In the genomic region with DNA sequence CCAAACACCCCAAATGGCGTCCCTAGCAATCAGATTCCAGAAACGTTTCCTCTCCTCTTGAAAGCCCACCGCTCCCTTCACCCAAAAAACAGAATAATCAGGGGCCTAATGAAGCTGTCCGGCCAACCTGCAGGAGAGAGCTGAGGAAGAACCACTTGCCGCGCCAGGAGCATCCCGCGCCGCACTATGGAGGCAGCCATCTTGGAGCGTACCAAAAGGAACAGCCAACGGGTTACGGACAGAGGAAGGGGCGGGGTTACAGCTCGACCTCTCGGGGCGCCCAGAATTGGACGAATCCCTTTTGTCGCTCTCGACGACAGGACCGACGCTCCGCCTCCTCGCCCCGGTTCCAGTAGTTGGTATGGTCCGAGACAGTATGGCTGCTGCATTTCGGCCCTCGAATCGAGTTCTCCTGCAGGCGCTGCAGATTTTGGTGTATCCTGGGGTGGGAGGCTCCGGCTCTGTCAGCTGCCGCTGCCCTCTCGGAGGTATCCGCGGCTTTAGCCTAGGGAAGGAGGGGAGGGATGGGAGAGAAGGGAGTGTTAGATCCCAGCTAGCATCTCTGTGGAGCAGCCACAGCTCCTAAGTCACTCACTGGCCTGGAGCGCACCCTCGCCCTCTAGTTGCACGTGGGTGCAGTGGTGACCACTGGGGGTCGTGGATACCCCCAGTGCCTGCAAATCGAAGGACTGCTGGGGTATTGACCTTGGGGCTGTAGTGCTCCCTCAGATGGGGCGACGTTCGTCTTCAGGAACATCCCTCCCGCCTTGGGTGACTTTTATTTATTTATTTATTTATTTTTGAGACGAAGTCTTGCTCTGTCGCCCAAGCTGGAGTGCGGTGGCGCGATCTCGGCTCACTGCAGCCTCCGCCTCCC, we compare ENCODE assay signal across 1 cellular context.
TF ChIP-seq lines count a peak whose summit lies in the region.

A gene (minus strand): TSS at position 219 of the 877 bp plus-strand sequence. CDS start 19 bp downstream, at position 200.
A gene with protein sequence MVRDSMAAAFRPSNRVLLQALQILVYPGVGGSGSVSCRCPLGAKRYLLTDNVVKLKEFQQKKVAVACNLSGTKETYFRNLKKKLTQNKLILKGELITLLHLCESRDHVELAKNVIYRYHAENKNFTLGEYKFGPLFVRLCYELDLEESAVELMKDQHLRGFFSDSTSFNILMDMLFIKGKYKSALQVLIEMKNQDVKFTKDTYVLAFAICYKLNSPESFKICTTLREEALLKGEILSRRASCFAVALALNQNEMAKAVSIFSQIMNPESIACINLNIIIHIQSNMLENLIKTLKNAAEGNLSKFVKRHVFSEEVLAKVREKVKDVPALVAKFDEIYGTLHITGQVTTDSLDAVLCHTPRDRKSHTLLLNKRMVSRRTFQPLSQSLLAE (plus strand): TSS at position 352 of the 877 bp plus-strand sequence. CDS start 10 bp downstream, at position 362.

TF ChIP-seq in H1, 55 proteins besides CTCF, POLR2A, EP300 and RAD21 (continues in another document):
- TF ChIP-seq CTBP2 (IDR thresholded peaks at IDR 0.05; ENCODE audit: borderline replicate concordance, insufficient read depth, insufficient read length, low read length) = no peak
- TF ChIP-seq CBX5 (IDR thresholded peaks at IDR 0.05; ENCODE audit: low read depth, low read length) = no peak
- TF ChIP-seq HDAC6 (IDR thresholded peaks at IDR 0.05; ENCODE audit: low read depth, low read length) = no peak
- TF ChIP-seq GTF2F1 (IDR thresholded peaks at IDR 0.05; ENCODE audit: borderline replicate concordance, low read depth, low read length) = no peak
- TF ChIP-seq CREB1 (IDR thresholded peaks at IDR 0.05) = peak; percentile 98
- TF ChIP-seq SRF (IDR thresholded peaks at IDR 0.05; ENCODE audit: low read depth, low read length) = peak; percentile 58; the same call in 1 of the 2 replicates
- no peak for TF ChIP-seq BRCA1 (IDR thresholded peaks at IDR 0.05; ENCODE audit: low read depth, low read length)
- TF ChIP-seq, protein P1, sequence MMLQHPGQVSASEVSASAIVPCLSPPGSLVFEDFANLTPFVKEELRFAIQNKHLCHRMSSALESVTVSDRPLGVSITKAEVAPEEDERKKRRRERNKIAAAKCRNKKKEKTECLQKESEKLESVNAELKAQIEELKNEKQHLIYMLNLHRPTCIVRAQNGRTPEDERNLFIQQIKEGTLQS (IDR thresholded peaks at IDR 0.05; ENCODE audit: insufficient read depth, low read depth, low read length) = 0 out of 2 replicates have a peak, but pooled peaks have one; percentile 48
- peak; percentile 99 for TF ChIP-seq YY1 (IDR thresholded peaks at IDR 0.05; ENCODE audit: low read depth, low read length)
- peak; percentile 92 for TF ChIP-seq TAF7 (optimal IDR thresholded peaks at IDR 0.05; ENCODE audit: borderline replicate concordance, low read depth, low read length)
- TF ChIP-seq ZNF274 (IDR thresholded peaks at IDR 0.05; ENCODE audit: borderline replicate concordance, extremely low read depth, low read length) = no peak
- TF ChIP-seq HDAC2 (IDR thresholded peaks at IDR 0.05; ENCODE audit: borderline replicate concordance in 1 of 2, low read depth in 2 of 2, low read length in 2 of 2) = peak in 1 of 2 experiments; percentile 34; a peak in 1 of 4 replicates
- peak; percentile 96 for TF ChIP-seq SP1 (IDR thresholded peaks at IDR 0.05; ENCODE audit: low read depth, low read length)
- TF ChIP-seq BACH1 (IDR thresholded peaks at IDR 0.05; ENCODE audit: low read length) = no peak
- TF ChIP-seq RBBP5 (IDR thresholded peaks at IDR 0.05; ENCODE audit: borderline replicate concordance, low read depth, low read length) = no peak; the same call in 1 of the 2 replicates
- TF ChIP-seq, protein P2, sequence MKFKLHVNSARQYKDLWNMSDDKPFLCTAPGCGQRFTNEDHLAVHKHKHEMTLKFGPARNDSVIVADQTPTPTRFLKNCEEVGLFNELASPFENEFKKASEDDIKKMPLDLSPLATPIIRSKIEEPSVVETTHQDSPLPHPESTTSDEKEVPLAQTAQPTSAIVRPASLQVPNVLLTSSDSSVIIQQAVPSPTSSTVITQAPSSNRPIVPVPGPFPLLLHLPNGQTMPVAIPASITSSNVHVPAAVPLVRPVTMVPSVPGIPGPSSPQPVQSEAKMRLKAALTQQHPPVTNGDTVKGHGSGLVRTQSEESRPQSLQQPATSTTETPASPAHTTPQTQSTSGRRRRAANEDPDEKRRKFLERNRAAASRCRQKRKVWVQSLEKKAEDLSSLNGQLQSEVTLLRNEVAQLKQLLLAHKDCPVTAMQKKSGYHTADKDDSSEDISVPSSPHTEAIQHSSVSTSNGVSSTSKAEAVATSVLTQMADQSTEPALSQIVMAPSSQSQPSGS (IDR thresholded peaks at IDR 0.05; ENCODE audit: low read length) = 0 out of 2 replicates have a peak, but pooled peaks have one; percentile 64
- no peak for TF ChIP-seq RFX5 (IDR thresholded peaks at IDR 0.05; ENCODE audit: borderline replicate concordance, low read depth, low read length)
- TF ChIP-seq CBX8 (IDR thresholded peaks at IDR 0.05; ENCODE audit: borderline replicate concordance, low read depth, low read length) = no peak
- TF ChIP-seq JUN (IDR thresholded peaks at IDR 0.05; ENCODE audit: low read depth, low read length) = no peak
- TF ChIP-seq, protein P3, sequence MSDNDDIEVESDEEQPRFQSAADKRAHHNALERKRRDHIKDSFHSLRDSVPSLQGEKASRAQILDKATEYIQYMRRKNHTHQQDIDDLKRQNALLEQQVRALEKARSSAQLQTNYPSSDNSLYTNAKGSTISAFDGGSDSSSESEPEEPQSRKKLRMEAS (IDR thresholded peaks at IDR 0.05) = peak; percentile 94
- no peak for TF ChIP-seq MAFK (IDR thresholded peaks at IDR 0.05; ENCODE audit: low read depth, low read length)
- TF ChIP-seq POU5F1 (IDR thresholded peaks at IDR 0.05; ENCODE audit: low read depth, low read length) = no peak
- no peak for TF ChIP-seq CEBPB (IDR thresholded peaks at IDR 0.05; ENCODE audit: low read depth, low read length)
- TF ChIP-seq TAF1 (IDR thresholded peaks at IDR 0.05; ENCODE audit: low read depth, low read length) = peak; percentile 98
- no peak for TF ChIP-seq SIRT6 (IDR thresholded peaks at IDR 0.05; ENCODE audit: low read length)
- peak; percentile 92 for TF ChIP-seq ASH2L (IDR thresholded peaks at IDR 0.05; ENCODE audit: low read length)
- peak; percentile 90 for TF ChIP-seq CHD1 (IDR thresholded peaks at IDR 0.05; ENCODE audit: low read depth, low read length)
- TF ChIP-seq EGR1 (IDR thresholded peaks at IDR 0.05; ENCODE audit: borderline replicate concordance, low read depth, low read length) = peak; percentile 61
- TF ChIP-seq KDM4A (IDR thresholded peaks at IDR 0.05; ENCODE audit: low read depth, low read length, severe bottlenecking) = peak; percentile 73
- TF ChIP-seq, protein P4, sequence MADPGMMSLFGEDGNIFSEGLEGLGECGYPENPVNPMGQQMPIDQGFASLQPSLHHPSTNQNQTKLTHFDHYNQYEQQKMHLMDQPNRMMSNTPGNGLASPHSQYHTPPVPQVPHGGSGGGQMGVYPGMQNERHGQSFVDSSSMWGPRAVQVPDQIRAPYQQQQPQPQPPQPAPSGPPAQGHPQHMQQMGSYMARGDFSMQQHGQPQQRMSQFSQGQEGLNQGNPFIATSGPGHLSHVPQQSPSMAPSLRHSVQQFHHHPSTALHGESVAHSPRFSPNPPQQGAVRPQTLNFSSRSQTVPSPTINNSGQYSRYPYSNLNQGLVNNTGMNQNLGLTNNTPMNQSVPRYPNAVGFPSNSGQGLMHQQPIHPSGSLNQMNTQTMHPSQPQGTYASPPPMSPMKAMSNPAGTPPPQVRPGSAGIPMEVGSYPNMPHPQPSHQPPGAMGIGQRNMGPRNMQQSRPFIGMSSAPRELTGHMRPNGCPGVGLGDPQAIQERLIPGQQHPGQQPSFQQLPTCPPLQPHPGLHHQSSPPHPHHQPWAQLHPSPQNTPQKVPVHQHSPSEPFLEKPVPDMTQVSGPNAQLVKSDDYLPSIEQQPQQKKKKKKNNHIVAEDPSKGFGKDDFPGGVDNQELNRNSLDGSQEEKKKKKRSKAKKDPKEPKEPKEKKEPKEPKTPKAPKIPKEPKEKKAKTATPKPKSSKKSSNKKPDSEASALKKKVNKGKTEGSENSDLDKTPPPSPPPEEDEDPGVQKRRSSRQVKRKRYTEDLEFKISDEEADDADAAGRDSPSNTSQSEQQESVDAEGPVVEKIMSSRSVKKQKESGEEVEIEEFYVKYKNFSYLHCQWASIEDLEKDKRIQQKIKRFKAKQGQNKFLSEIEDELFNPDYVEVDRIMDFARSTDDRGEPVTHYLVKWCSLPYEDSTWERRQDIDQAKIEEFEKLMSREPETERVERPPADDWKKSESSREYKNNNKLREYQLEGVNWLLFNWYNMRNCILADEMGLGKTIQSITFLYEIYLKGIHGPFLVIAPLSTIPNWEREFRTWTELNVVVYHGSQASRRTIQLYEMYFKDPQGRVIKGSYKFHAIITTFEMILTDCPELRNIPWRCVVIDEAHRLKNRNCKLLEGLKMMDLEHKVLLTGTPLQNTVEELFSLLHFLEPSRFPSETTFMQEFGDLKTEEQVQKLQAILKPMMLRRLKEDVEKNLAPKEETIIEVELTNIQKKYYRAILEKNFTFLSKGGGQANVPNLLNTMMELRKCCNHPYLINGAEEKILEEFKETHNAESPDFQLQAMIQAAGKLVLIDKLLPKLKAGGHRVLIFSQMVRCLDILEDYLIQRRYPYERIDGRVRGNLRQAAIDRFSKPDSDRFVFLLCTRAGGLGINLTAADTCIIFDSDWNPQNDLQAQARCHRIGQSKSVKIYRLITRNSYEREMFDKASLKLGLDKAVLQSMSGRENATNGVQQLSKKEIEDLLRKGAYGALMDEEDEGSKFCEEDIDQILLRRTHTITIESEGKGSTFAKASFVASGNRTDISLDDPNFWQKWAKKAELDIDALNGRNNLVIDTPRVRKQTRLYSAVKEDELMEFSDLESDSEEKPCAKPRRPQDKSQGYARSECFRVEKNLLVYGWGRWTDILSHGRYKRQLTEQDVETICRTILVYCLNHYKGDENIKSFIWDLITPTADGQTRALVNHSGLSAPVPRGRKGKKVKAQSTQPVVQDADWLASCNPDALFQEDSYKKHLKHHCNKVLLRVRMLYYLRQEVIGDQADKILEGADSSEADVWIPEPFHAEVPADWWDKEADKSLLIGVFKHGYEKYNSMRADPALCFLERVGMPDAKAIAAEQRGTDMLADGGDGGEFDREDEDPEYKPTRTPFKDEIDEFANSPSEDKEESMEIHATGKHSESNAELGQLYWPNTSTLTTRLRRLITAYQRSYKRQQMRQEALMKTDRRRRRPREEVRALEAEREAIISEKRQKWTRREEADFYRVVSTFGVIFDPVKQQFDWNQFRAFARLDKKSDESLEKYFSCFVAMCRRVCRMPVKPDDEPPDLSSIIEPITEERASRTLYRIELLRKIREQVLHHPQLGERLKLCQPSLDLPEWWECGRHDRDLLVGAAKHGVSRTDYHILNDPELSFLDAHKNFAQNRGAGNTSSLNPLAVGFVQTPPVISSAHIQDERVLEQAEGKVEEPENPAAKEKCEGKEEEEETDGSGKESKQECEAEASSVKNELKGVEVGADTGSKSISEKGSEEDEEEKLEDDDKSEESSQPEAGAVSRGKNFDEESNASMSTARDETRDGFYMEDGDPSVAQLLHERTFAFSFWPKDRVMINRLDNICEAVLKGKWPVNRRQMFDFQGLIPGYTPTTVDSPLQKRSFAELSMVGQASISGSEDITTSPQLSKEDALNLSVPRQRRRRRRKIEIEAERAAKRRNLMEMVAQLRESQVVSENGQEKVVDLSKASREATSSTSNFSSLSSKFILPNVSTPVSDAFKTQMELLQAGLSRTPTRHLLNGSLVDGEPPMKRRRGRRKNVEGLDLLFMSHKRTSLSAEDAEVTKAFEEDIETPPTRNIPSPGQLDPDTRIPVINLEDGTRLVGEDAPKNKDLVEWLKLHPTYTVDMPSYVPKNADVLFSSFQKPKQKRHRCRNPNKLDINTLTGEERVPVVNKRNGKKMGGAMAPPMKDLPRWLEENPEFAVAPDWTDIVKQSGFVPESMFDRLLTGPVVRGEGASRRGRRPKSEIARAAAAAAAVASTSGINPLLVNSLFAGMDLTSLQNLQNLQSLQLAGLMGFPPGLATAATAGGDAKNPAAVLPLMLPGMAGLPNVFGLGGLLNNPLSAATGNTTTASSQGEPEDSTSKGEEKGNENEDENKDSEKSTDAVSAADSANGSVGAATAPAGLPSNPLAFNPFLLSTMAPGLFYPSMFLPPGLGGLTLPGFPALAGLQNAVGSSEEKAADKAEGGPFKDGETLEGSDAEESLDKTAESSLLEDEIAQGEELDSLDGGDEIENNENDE (IDR thresholded peaks at IDR 0.05; ENCODE audit: insufficient replicate concordance, low read length) = no peak
- TF ChIP-seq, protein P5, sequence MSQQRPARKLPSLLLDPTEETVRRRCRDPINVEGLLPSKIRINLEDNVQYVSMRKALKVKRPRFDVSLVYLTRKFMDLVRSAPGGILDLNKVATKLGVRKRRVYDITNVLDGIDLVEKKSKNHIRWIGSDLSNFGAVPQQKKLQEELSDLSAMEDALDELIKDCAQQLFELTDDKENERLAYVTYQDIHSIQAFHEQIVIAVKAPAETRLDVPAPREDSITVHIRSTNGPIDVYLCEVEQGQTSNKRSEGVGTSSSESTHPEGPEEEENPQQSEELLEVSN (IDR thresholded peaks at IDR 0.05) = peak; percentile 76
- TF ChIP-seq, protein P6, sequence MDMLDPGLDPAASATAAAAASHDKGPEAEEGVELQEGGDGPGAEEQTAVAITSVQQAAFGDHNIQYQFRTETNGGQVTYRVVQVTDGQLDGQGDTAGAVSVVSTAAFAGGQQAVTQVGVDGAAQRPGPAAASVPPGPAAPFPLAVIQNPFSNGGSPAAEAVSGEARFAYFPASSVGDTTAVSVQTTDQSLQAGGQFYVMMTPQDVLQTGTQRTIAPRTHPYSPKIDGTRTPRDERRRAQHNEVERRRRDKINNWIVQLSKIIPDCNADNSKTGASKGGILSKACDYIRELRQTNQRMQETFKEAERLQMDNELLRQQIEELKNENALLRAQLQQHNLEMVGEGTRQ (IDR thresholded peaks at IDR 0.05; ENCODE audit: low read length) = no peak
- TF ChIP-seq POLR2AphosphoS5 (IDR thresholded peaks at IDR 0.05; ENCODE audit: low read depth, low read length) = peak; percentile 93
- no peak for TF ChIP-seq SAP30 (IDR thresholded peaks at IDR 0.05; ENCODE audit: insufficient read depth, insufficient replicate concordance, low read length)
- no peak for TF ChIP-seq EZH2 (IDR thresholded peaks at IDR 0.05; ENCODE audit: low read depth, low read length, severe bottlenecking)
- no peak for TF ChIP-seq CHD2 (IDR thresholded peaks at IDR 0.05; ENCODE audit: low read length)
- no peak for TF ChIP-seq RNF2 (IDR thresholded peaks at IDR 0.05; ENCODE audit: borderline replicate concordance, low read depth, low read length, missing control alignments, poor library complexity, severe bottlenecking)
- TF ChIP-seq SP4 (IDR thresholded peaks at IDR 0.05; ENCODE audit: low read length) = peak; percentile 93
- peak; percentile 84 for TF ChIP-seq JUND (IDR thresholded peaks at IDR 0.05; ENCODE audit: low read length)
- TF ChIP-seq KDM5A (IDR thresholded peaks at IDR 0.05; ENCODE audit: low read length) = peak; percentile 91
- TF ChIP-seq SIN3A (conservative IDR thresholded peaks at IDR 0.05 in 1 of 2, IDR thresholded peaks at IDR 0.05 in 1 of 2; ENCODE audit: low read depth in 1 of 2, low read length in 2 of 2) = 0 out of 4 replicates have a peak, but pooled peaks have one; percentile 23 to 37
- no peak for TF ChIP-seq TEAD4 (IDR thresholded peaks at IDR 0.05; ENCODE audit: low read depth, low read length)
- TF ChIP-seq SIX5 (IDR thresholded peaks at IDR 0.05; ENCODE audit: low read depth, low read length) = peak; percentile 47; the same call in 1 of the 2 replicates
- no peak for TF ChIP-seq SUZ12 (IDR thresholded peaks at IDR 0.05; ENCODE audit: low read length)
- no peak for TF ChIP-seq FOSL1 (IDR thresholded peaks at IDR 0.05; ENCODE audit: insufficient read depth, low read depth, low read length)
- no peak for TF ChIP-seq BCL11A (IDR thresholded peaks at IDR 0.05; ENCODE audit: low read depth in 2 of 2, low read length in 2 of 2)
- peak; percentile 88 for TF ChIP-seq TBP (IDR thresholded peaks at IDR 0.05; ENCODE audit: low read depth, low read length)
- TF ChIP-seq SP2 (IDR thresholded peaks at IDR 0.05; ENCODE audit: low read length) = no peak
- peak; percentile 75 for TF ChIP-seq PHF8 (conservative IDR thresholded peaks at IDR 0.05; ENCODE audit: low read depth, low read length)
